Comparison of ENCODE assay signal across 1 cellular context in the genomic region with DNA sequence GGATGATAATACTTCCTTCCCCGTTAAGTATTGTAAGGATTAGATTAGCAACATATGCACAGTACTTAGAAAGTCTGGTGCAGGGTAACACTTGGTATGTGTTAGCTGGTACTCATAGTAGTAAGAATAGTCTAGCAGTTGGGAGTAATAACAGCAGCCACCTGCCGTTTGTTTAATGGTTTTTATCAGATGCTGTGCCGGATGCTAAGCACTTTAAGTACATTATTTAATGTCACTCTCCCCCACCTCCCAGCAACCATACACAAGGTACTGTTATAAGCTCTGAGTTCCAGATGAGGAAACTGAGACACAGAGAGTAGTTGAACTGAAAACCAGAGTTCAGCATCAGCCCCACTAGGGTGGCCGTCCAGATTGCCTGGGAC.
TF ChIP-seq lines count a peak whose summit lies in the region.

No MANE protein-coding gene starts in this region.

TF ChIP-seq in endothelial cell of umbilical vein, 7 proteins besides CTCF, POLR2A, EP300 and RAD21:
- TF ChIP-seq, protein P1, sequence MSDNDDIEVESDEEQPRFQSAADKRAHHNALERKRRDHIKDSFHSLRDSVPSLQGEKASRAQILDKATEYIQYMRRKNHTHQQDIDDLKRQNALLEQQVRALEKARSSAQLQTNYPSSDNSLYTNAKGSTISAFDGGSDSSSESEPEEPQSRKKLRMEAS (IDR thresholded peaks at IDR 0.05; ENCODE audit: insufficient read depth, insufficient read length): no peak
- TF ChIP-seq FOS (IDR thresholded peaks at IDR 0.05; ENCODE audit: borderline replicate concordance, insufficient read depth, low read length) (no peak), GATA2 (IDR thresholded peaks at IDR 0.05; ENCODE audit: insufficient read depth, insufficient read length, low read depth, low read length) (no peak), MYC (IDR thresholded peaks at IDR 0.05; ENCODE audit: low read depth, low read length) (no peak), JUN (IDR thresholded peaks at IDR 0.05; ENCODE audit: borderline replicate concordance, insufficient read depth, insufficient read length, low read depth) (no peak), EZH2 (IDR thresholded peaks at IDR 0.05; ENCODE audit: borderline replicate concordance, low read depth, low read length, severe bottlenecking) (no peak), POLR2AphosphoS5 (IDR thresholded peaks at IDR 0.05; ENCODE audit: insufficient read depth, low read depth, low read length) (no peak)
